Comparison of ENCODE assay signal across 18 cellular contexts in the genomic region with DNA sequence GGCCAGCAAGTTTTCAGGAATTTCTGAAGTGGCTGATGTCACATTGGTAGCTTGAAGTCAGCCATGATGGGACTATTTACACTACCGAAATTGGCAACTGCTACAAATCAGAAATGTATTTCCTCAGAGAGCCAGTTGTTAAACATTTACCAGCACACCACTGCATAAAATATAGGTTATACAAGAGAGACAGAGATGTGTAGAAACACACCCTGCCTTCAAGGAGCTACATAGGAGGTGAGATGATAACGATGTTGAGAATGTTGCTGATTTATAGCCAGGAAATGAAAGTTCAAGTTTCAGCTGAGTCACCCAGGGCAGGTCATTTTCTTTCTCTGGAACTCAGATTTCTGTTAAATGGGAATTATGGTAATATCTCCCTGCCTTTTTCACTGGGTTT. TPM values are rescaled to one million over a fixed set of nuclear protein-coding genes. Genes with fewer than 3 reads are reported as not detected.
DNase-seq lines count a peak whose midpoint lies in the region; ATAC-seq, FAIRE-seq and TF ChIP-seq lines count a peak whose summit lies in the region.
"Had no signal": no experiment of that assay in that cellular context is flagged by ENCODE, and none has a peak within 500 bp of the region (broad histone marks: within the 10 kb centered on the region; RNA-seq: fewer than 3 reads in every experiment).

No MANE protein-coding gene starts in this region.

- TF ChIP-seq CTCF in mammary epithelial cell (conservative IDR thresholded peaks at IDR 0.05 in 1 of 2, IDR thresholded peaks at IDR 0.05 in 1 of 2; ENCODE audit: extremely low read depth in 1 of 2, insufficient read depth in 1 of 2, low read depth in 1 of 2, low read length in 2 of 2) = no peak
- no peak for TF ChIP-seq CTCF in keratinocyte (optimal IDR thresholded peaks at IDR 0.05 in 1 of 3, IDR thresholded peaks at IDR 0.05 in 1 of 3, conservative IDR thresholded peaks at IDR 0.05 in 1 of 3; ENCODE audit: extremely low read depth in 1 of 3, insufficient read depth in 2 of 3, low read length in 3 of 3)

- intact Hi-C loops in mammary epithelial cell (cut with micrococcal nuclease) = no loop called here

- H3K4me1 ChIP-seq in mammary epithelial cell (ENCODE audit: insufficient read depth, low read length) (peaks cover 6% of the 10 kb centered on the region), keratinocyte (ENCODE audit: control insufficient read depth, extremely low read depth, insufficient read depth, low read length) (peaks cover 4% of the 10 kb centered on the region)
- H3K4me1 ChIP-seq: gastrocnemius medialis had no signal

- in situ Hi-C loops in mammary epithelial cell (cut with MboI; ENCODE audit: low sequenced_read_pairs in 2 of 2) = no loop called here

- H3K27me3 ChIP-seq in mammary epithelial cell (ENCODE audit: insufficient read depth, low read length) (no peaks in the 10 kb centered on the region), keratinocyte (ENCODE audit: control insufficient read depth, extremely low read depth, insufficient read depth, low read length) (no peaks in the 10 kb centered on the region)
- H3K27me3 ChIP-seq: ascending aorta, gastrocnemius medialis, MG63 had no signal

- BruUV-seq in mammary epithelial cell (replicated peaks; lab: Mats Ljungman, UMichigan) = no TSS peak

- WGBS in mammary epithelial cell (ENCODE audit: low coverage, missing lambda C conversion rate) = 70% methylated on average over 2 of the region's 2 CpGs

- ATAC-seq in HG03460 (IDR thresholded peaks at IDR 0.05; ENCODE audit: unreplicated experiment) = no peak
- ATAC-seq: activated CD8-positive, alpha-beta memory T cell treated with anti-CD3 and anti-CD28 coated beads, Interleukin-2, amount 10 ng/mL, durations not matched to agents 7 days and 5 days; gastrocnemius medialis had no signal

- no peak overlapping the region for H2AFZ ChIP-seq in mammary epithelial cell (ENCODE audit: low read depth, low read length)
- H2AFZ ChIP-seq in keratinocyte (ENCODE audit: control insufficient read depth, low read length) = no peak overlapping the region

- H3K36me3 ChIP-seq in mammary epithelial cell (ENCODE audit: insufficient read depth, low read length) (no peaks in the 10 kb centered on the region), keratinocyte (ENCODE audit: control insufficient read depth in 2 of 2, extremely low read depth in 1 of 2, insufficient read depth in 2 of 2, low read length in 2 of 2) (no peaks in the 10 kb centered on the region)
- H3K36me3 ChIP-seq: ascending aorta, gastrocnemius medialis, MG63 had no signal

- DNase-seq in ELR (ENCODE audit: low read depth) = peak; percentile 73
- DNase-seq in LoVo (ENCODE audit: low spot score) = peak; percentile 82
- DNase-seq in mammary epithelial cell = peak; percentile 63
- DNase-seq in keratinocyte (ENCODE audit: low read depth, low spot score) = no peak
- DNase-seq in cerebellar nuclear complex (lab: John Stamatoyannopoulos, UW) = no peak
- no peak for DNase-seq in GM19240 (ENCODE audit: insufficient read length, low spot score)
- DNase-seq in NCI-H1436 treated with DMSO at 0.1 percent for 48 hours (lab: John Stamatoyannopoulos, UW) = no peak
- DNase-seq: activated CD8-positive, alpha-beta memory T cell treated with anti-CD3 and anti-CD28 coated beads, Interleukin-2, amount 10 ng/mL, durations not matched to agents 7 days and 5 days; activated gamma-delta T cell treated with Interleukin-2 at 50 U/mL for 16 hours; gastrocnemius medialis; MG63; NCI-H2081 treated with DMSO at 0.1 percent for 48 hours; NCI-H748 treated with DMSO at 0.1 percent for 48 hours; nephron progenitor cell; RPMI8226; T-helper 1 cell had no signal

- H3K4me2 ChIP-seq in mammary epithelial cell (ENCODE audit: insufficient read depth, low read depth, low read length) (no peak overlapping the region), keratinocyte (ENCODE audit: control insufficient read depth, extremely low read depth, insufficient read depth, low read depth, low read length) (no peak overlapping the region)

- peak; percentile 60 for FAIRE-seq in keratinocyte (lab: Jason Lieb, UNC)

- H3K9ac ChIP-seq in mammary epithelial cell (ENCODE audit: insufficient read depth, low read length) (no peak overlapping the region), keratinocyte (ENCODE audit: control insufficient read depth, extremely low read depth, insufficient read depth, low read length) (no peak overlapping the region)

- dilution Hi-C loops in mammary epithelial cell (cut with HindIII; ENCODE audit: low sequenced_read_pairs) (no loop called here), keratinocyte (cut with MboI; ENCODE audit: extremely low pct_ligation_motif_present, low sequenced_read_pairs) (no loop called here)

- H3K9me1 ChIP-seq in keratinocyte (ENCODE audit: control insufficient read depth, extremely low read depth, insufficient read depth, low read length) = no peaks in the 10 kb centered on the region

- H3K27ac ChIP-seq in mammary epithelial cell (ENCODE audit: insufficient read depth, low read depth, low read length) (no peak overlapping the region), keratinocyte (ENCODE audit: control insufficient read depth, insufficient read depth, low read length) (no peak overlapping the region)
- H3K27ac ChIP-seq: ascending aorta, gastrocnemius medialis had no signal

- H3K4me3 ChIP-seq in mammary epithelial cell (replicated peaks in 1 of 3; ENCODE audit: insufficient read depth in 1 of 3, low read depth in 2 of 3, low read length in 3 of 3) = no peak overlapping the region
- H3K4me3 ChIP-seq in keratinocyte (ENCODE audit: control insufficient read depth in 2 of 3, extremely low read depth in 1 of 3, insufficient read depth in 2 of 3, low read depth in 1 of 3, low read length in 3 of 3) = no peak overlapping the region
- H3K4me3 ChIP-seq: ascending aorta, gastrocnemius medialis, MG63 had no signal

- no peaks in the 10 kb centered on the region for H4K20me1 ChIP-seq in mammary epithelial cell (ENCODE audit: insufficient read depth, low read length)
- no peaks in the 10 kb centered on the region for H4K20me1 ChIP-seq in keratinocyte (ENCODE audit: control insufficient read depth, extremely low read depth, insufficient read depth, low read length)

- H3K9me3 ChIP-seq in mammary epithelial cell (replicated peaks; ENCODE audit: insufficient read depth, low read length) (no peaks in the 10 kb centered on the region), keratinocyte (ENCODE audit: control insufficient read depth, low read depth, low read length) (no peaks in the 10 kb centered on the region)
- H3K9me3 ChIP-seq: ascending aorta, gastrocnemius medialis, MG63 had no signal

- H3K79me2 ChIP-seq in mammary epithelial cell (ENCODE audit: insufficient read depth, low read length) = no peaks in the 10 kb centered on the region
- no peaks in the 10 kb centered on the region for H3K79me2 ChIP-seq in keratinocyte (ENCODE audit: control insufficient read depth, insufficient read depth, low read length)

- CTCF ChIA-PET in mammary epithelial cell (lab: Charles Lee; ENCODE audit: low non-redundant PET) = no interaction called here

RNA-seq across cellular contexts. Expression of gene TCF7L2, which starts 46.0 kb away (rescaled TPM):
- total RNA-seq in mammary epithelial cell = 10 to 100 TPM in 1 of 2 donors, 1 to 10 TPM in 1; 7.7 to 19.4 TPM
- polyA plus RNA-seq in mammary epithelial cell = 3.4 TPM
- 7.8 TPM for polyA minus RNA-seq in mammary epithelial cell
- polyA plus RNA-seq in keratinocyte = 2.0 to 2.5 TPM (median 2.3 TPM) in 3 replicates
- polyA plus RNA-seq in keratinocyte (2011; ENCODE audit: low read depth) = 7.9 TPM
- 2.0 and 2.1 TPM in 2 replicates for polyA plus RNA-seq in keratinocyte (2011; cell fraction: cytosol; rRNA removed)
- polyA plus RNA-seq in keratinocyte (2011; cell fraction: nucleus; rRNA removed) = 7.9 and 11.9 TPM in 2 replicates
- 6.4 and 7.5 TPM in 2 replicates for polyA plus RNA-seq in keratinocyte (2012; ENCODE audit: low replicate concordance)
- polyA minus RNA-seq in keratinocyte = 3.0 to 6.2 TPM (median 3.9 TPM) in 3 replicates
- polyA minus RNA-seq in keratinocyte (2011; cell fraction: cytosol; rRNA and poly(A)+ RNA removed) = 4.8 TPM
- 9.3 and 9.6 TPM in 2 replicates for polyA minus RNA-seq in keratinocyte (2011; cell fraction: nucleus; rRNA and poly(A)+ RNA removed)

Comparison
In these comparisons a context has a peak if more than half of its experiments do, and no peak if none do; other contexts are left out.
1. DNase-seq: peak in ELR (single experiment), LoVo (single experiment) and mammary epithelial cell (single experiment); none in keratinocyte (single experiment), cerebellar nuclear complex (0 of 2), GM19240 (single experiment) and NCI-H1436 treated with DMSO at 0.1 percent for 48 hours (single experiment).